16 cellular contexts compared by ENCODE assay signal in the genomic region with DNA sequence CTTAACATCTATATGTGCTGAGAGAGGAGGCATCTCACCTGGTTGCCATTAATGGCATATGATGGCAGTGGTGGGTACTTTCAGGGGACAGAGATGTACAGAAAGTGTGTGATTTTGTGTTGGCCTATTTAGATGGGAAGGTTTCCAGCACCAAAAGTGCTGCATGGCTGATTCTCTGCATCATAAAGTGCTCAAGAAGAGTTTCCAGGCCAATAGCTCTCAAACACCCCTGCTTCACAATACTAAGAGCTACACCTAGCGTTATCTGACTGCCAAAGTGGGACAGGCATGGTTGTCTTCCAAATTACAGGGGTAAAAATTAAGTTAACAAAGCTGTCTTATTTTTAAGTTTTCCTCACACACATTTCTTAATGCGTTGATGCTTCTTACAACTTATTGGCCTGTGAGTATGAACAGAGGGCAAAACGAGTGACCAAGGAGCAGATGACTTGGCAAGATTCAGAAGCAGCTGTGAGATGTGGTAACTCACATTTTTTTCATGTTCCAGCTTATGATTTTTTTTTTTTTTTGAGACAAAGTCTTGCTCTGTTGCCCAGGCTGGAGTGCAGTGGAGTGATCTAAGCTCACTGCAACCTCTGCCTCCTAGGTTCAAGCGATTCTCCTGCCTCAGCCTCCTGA. TPM values are rescaled to one million over a fixed set of nuclear protein-coding genes. Genes with fewer than 3 reads are reported as not detected.
A peak's percentile ranks its signal among the peaks of the same experiment; 100 is the strongest.
DNase-seq lines count a peak whose midpoint lies in the region; ATAC-seq and TF ChIP-seq lines count a peak whose summit lies in the region.
"Had no signal": no experiment of that assay in that cellular context is flagged by ENCODE, and none has a peak within 500 bp of the region (broad histone marks: within the 10 kb centered on the region; RNA-seq: fewer than 3 reads in every experiment).

No MANE protein-coding gene starts in this region.

- H3K4me3 ChIP-seq in tibial nerve (peak overlapping the region in 1 of 4 donors; percentile 49), uterus (no peak overlapping the region)
- H3K4me3 ChIP-seq: adrenal gland had no signal

- peak in 1 of 2 donors; percentile 89 for TF ChIP-seq EP300 in tibial nerve (IDR thresholded peaks at IDR 0.05)

- H3K9me3 ChIP-seq in tibial nerve (peaks cover 0 to 15% (median 0%) of the 10 kb centered on the region in 4 donors), uterus (no peaks in the 10 kb centered on the region), H9 (ENCODE audit: control insufficient read depth, low read depth, low read length) (no peaks in the 10 kb centered on the region)

- no peak overlapping the region for H3K9ac ChIP-seq in H9 (ENCODE audit: extremely low read depth, insufficient read length, low read length)

- intact Hi-C loops in uterus (cut with DNase I; ENCODE audit: low total_unique reads): no loop called here

- no peak overlapping the region for H2BK20ac ChIP-seq in H9 (ENCODE audit: low read depth, low read length, poor library complexity, severe bottlenecking)

- H3K4me1 ChIP-seq in tibial nerve (peaks cover 0 to 24% (median 0%) of the 10 kb centered on the region in 4 donors), uterus (peaks cover 0 to 4% of the 10 kb centered on the region in 2 donors), H9 (ENCODE audit: insufficient read depth, low read length) (no peaks in the 10 kb centered on the region)

- no peak overlapping the region for H3K4ac ChIP-seq in H9 (ENCODE audit: low read depth, low read length)

- H2AK5ac ChIP-seq in H9 (ENCODE audit: insufficient read length, low read length): no peak overlapping the region

- ATAC-seq in GM18909 (IDR thresholded peaks at IDR 0.05; ENCODE audit: poor library complexity, unreplicated experiment): no peak

- TF ChIP-seq CTCF in HFFc6 (IDR thresholded peaks at IDR 0.05) (no peak), tibial nerve (IDR thresholded peaks at IDR 0.05) (no peak), uterus (IDR thresholded peaks at IDR 0.05) (no peak), H9 (conservative IDR thresholded peaks at IDR 0.05) (no peak)

- H3T11ph ChIP-seq in H9 (ENCODE audit: low read length): no peak overlapping the region

- peak overlapping the region; percentile 32; the same call in 1 of the 2 replicates for H3K4me3 Mint-ChIP-seq in HFFc6
- H3K4me3 Mint-ChIP-seq in H9: no peak overlapping the region
- H3K4me3 Mint-ChIP-seq: activated T-helper 1 cell treated with anti-CD3 and anti-CD28 coated beads, Interleukin-12 subunit alpha, Interleukin-12 subunit beta, Interleukin-2, Interleukin-4 antibody, amounts not matched to agents 30 ng/mL and 10 ng/mL and 1 ng/mL, durations not matched to agents 14 hours and 24 hours and 36 hours; CD4-positive, alpha-beta T cell; naive B cell had no signal

- H3K79me1 ChIP-seq in H9 (ENCODE audit: insufficient read depth, low read depth, low read length, poor library complexity, severe bottlenecking): no peaks in the 10 kb centered on the region

- H3K14ac ChIP-seq in H9 (ENCODE audit: insufficient read depth, low read length): no peak overlapping the region

- H3K4me2 ChIP-seq in H9 (ENCODE audit: insufficient read depth, insufficient read length, low read length): no peak overlapping the region

- no peak overlapping the region for H2BK5ac ChIP-seq in H9 (ENCODE audit: insufficient read length, low read length)

- H4K8ac ChIP-seq in H9 (replicated peaks; ENCODE audit: insufficient read length, low read depth, low read length): no peak overlapping the region

- peaks cover 11% of the 10 kb centered on the region for H3K23me2 ChIP-seq in H9 (ENCODE audit: insufficient read length, low read depth, low read length, poor library complexity, severe bottlenecking)

- no peak overlapping the region for H2BK120ac ChIP-seq in H9 (ENCODE audit: low read depth, low read length, poor library complexity, severe bottlenecking)

- H3K56ac ChIP-seq in H9 (ENCODE audit: insufficient read length, low read depth, low read length): no peak overlapping the region

- no peak overlapping the region for H3K18ac ChIP-seq in H9 (ENCODE audit: insufficient read length, low read depth, low read length)

- H3K27me3 Mint-ChIP-seq in HFFc6 (ENCODE audit: insufficient read depth) (no peaks in the 10 kb centered on the region; the same call in 1 of the 2 replicates), H9 (ENCODE audit: low read depth) (peaks cover 20% of the 10 kb centered on the region)

- no peak overlapping the region for H2BK12ac ChIP-seq in H9 (ENCODE audit: insufficient read length, low read depth, low read length)

- H3K36me3 ChIP-seq in tibial nerve (no peaks in the 10 kb centered on the region), uterus (no peaks in the 10 kb centered on the region)
- H3K36me3 ChIP-seq: adrenal gland had no signal

- 57 to 61% methylated on average over 4 of the region's 4 CpGs for WGBS in tibial nerve, 2 donors
- WGBS in H9 (ENCODE audit: extremely low coverage, insufficient read length, low lambda C conversion rate): no CpG with 5 or more reads among the region's 4 CpGs

- H4K91ac ChIP-seq in H9 (ENCODE audit: insufficient read length, low read depth, low read length): no peak overlapping the region

- H3K36me3 Mint-ChIP-seq in HFFc6 (ENCODE audit: low read depth): 0 out of 2 replicates have a peak, but pooled peaks cover 4% of the 10 kb centered on the region
- peaks cover 3 to 5% (median 4%) of the 10 kb centered on the region in 3 experiments; a peak in 6 of 7 replicates for H3K36me3 Mint-ChIP-seq in H9 (ENCODE audit: insufficient read depth in 1 of 3, low read depth in 3 of 3)

- H2AFZ ChIP-seq in H9 (ENCODE audit: low read length): no peak overlapping the region

- H3K4me1 Mint-ChIP-seq in HFFc6 (ENCODE audit: low read depth) (peaks cover 26% of the 10 kb centered on the region), H9 (peaks cover 4% of the 10 kb centered on the region in 2 experiments; a peak in 3 of 4 replicates)
- H3K4me1 Mint-ChIP-seq: naive B cell had no signal

- no peak overlapping the region; the same call in 1 of the 2 replicates for H3K27ac Mint-ChIP-seq in HFFc6
- H3K27ac Mint-ChIP-seq in H9: no peak overlapping the region
- H3K27ac Mint-ChIP-seq: activated T-helper 1 cell treated with anti-CD3 and anti-CD28 coated beads, Interleukin-12 subunit alpha, Interleukin-12 subunit beta, Interleukin-2, Interleukin-4 antibody, amounts not matched to agents 30 ng/mL and 10 ng/mL and 1 ng/mL, durations not matched to agents 14 hours and 24 hours and 36 hours; CD4-positive, alpha-beta T cell; naive B cell had no signal

- H2BK15ac ChIP-seq in H9 (ENCODE audit: low read depth, low read length): no peak overlapping the region

- H3K9me3 Mint-ChIP-seq in HFFc6: peaks cover 6% of the 10 kb centered on the region; the same call in 1 of the 2 replicates
- peaks cover 7 to 9% of the 10 kb centered on the region in 2 experiments for H3K9me3 Mint-ChIP-seq in H9

- H3K27ac ChIP-seq in tibial nerve: peak overlapping the region in 3 of 4 donors; percentile 36 to 69 (median 38)
- H3K27ac ChIP-seq in uterus: no peak overlapping the region
- no peak overlapping the region for H3K27ac ChIP-seq in H9 (ENCODE audit: insufficient read length, low read depth, low read length)
- H3K27ac ChIP-seq: adrenal gland, VCaP had no signal

- H3K79me2 ChIP-seq in H9 (ENCODE audit: insufficient read depth, low read length): no peaks in the 10 kb centered on the region

- no peaks in the 10 kb centered on the region for H4K20me1 ChIP-seq in H9 (ENCODE audit: control insufficient read depth, insufficient read depth, insufficient read length)

- H4K5ac ChIP-seq in H9 (ENCODE audit: insufficient read length, low read depth, low read length): no peak overlapping the region

- H3K27me3 ChIP-seq in tibial nerve (peaks cover 0 to 12% of the 10 kb centered on the region in 2 donors), uterus (no peaks in the 10 kb centered on the region), H9 (ENCODE audit: insufficient read depth, low read length) (no peaks in the 10 kb centered on the region)
- H3K27me3 ChIP-seq: adrenal gland had no signal

- TF ChIP-seq POLR2A in tibial nerve (IDR thresholded peaks at IDR 0.05) (no peak), uterus (IDR thresholded peaks at IDR 0.05) (no peak)

- no peak overlapping the region for H3K23ac ChIP-seq in H9 (ENCODE audit: insufficient read length, low read depth, low read length)

- DNase-seq in HFFc6 (no peak), fibroblast of gingiva (ENCODE audit: low read depth) (peak; percentile 93), kidney tubule cell (ENCODE audit: low spot score) (peak; percentile 48), tibial nerve (ENCODE audit: low spot score in 2 of 2) (peak in 1 of 2 donors; percentile 56), uterus (no peak), H9 (no peak)
- DNase-seq: adrenal gland; CD4-positive, alpha-beta T cell; erythroblast; naive B cell; NCI-H1092 treated with DMSO at 0.1 percent for 48 hours; NCI-H2171; NCI-H82 had no signal

RNA-seq across cellular contexts. Expression of gene VEPH1, which starts 41.4 kb away (rescaled TPM):
- 10 to 100 TPM; 33.3 to 72.7 (median 63.8) TPM for total RNA-seq in HFFc6 (2021; fragmentation: NEBNext Ultra II Directional; extraction: Animal tissue kit (Norgen Biotek cat#: 25700))
- total RNA-seq in tibial nerve (1 to 10 TPM in 2 of 4 donors, under 1 TPM in 2; 0.30 to 6.1 (median 0.76) TPM), uterus (10 to 100 TPM in 1 of 4 donors, not detected in 3; 12.2 TPM), H9 (2021) (7.7 and 7.9 TPM in 2 replicates)
- total RNA-seq: activated T-helper 1 cell treated with anti-CD3 and anti-CD28 coated beads, Interleukin-12 subunit alpha, Interleukin-12 subunit beta, Interleukin-2, Interleukin-4 antibody, amounts not matched to agents 30 ng/mL and 10 ng/mL and 1 ng/mL, durations not matched to agents 14 hours and 24 hours and 36 hours; CD4-positive, alpha-beta T cell had no signal

Comparison
In these comparisons a context has a peak if more than half of its experiments do, and no peak if none do; other contexts are left out.
1. DNase-seq: peak in fibroblast of gingiva (single experiment) and kidney tubule cell (single experiment); none in HFFc6 (single experiment), uterus (0 of 2) and H9 (single experiment).
2. H3K27ac ChIP-seq: peak in tibial nerve (3 of 4); none in uterus (0 of 2) and H9 (single experiment).